In the genomic region with DNA sequence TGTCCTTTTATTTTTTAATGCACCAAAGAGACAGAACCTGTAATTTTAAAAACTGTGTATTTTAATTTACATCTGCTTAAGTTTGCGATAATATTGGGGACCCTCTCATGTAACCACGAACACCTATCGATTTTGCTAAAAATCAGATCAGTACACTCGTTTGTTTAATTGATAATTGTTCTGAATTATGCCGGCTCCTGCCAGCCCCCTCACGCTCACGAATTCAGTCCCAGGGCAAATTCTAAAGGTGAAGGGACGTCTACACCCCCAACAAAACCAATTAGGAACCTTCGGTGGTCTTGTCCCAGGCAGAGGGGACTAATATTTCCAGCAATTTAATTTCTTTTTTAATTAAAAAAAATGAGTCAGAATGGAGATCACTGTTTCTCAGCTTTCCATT, we compare ENCODE assay signal across 12 cellular contexts. TPM values are rescaled to one million over a fixed set of nuclear protein-coding genes. Genes with fewer than 3 reads are reported as not detected.
DNase-seq lines count a peak whose midpoint lies in the region; ATAC-seq and TF ChIP-seq lines count a peak whose summit lies in the region.
"Had no signal": no experiment of that assay in that cellular context is flagged by ENCODE, and none has a peak within 500 bp of the region (broad histone marks: within the 10 kb centered on the region; RNA-seq: fewer than 3 reads in every experiment).

No MANE protein-coding gene starts in this region.

- DNase-seq in AG09309 (ENCODE audit: low read depth) = no peak
- no peak for DNase-seq in NT2/D1 (ENCODE audit: low read depth, low spot score)
- DNase-seq in left colon = no peak
- no peak for DNase-seq in NCI-H1417 (lab: John Stamatoyannopoulos, UW)
- DNase-seq: activated CD4-positive, CD25-positive, alpha-beta regulatory T cell; central memory CD4-positive, alpha-beta T cell; DMS153; NCI-H510A had no signal

- H3K4me3 ChIP-seq in AG09309 (ENCODE audit: control insufficient read depth, low read depth, low read length) = peak overlapping the region; percentile 73
- H3K4me3 ChIP-seq in NT2/D1 (ENCODE audit: insufficient read length, low read depth) = peak overlapping the region; percentile 64
- peak overlapping the region; percentile 52 for H3K4me3 ChIP-seq in ectodermal cell (ENCODE audit: insufficient read depth, low read depth, low read length)
- peak overlapping the region; percentile 46 to 74 for H3K4me3 ChIP-seq in muscle layer of duodenum (ENCODE audit: low read depth in 1 of 2, low read length in 2 of 2)

- peak overlapping the region; percentile 81 for H3K9ac ChIP-seq in NT2/D1 (ENCODE audit: insufficient read length, low read depth)

- WGBS in ectodermal cell, 2 experiments = 0 to 2% methylated on average over 5 to 9 of the region's 9 CpGs

- intact Hi-C loops in left colon (cut with DNase I, micrococcal nuclease) = loop anchor here (5.0 to 10.0 kb wide), 2 partner anchors 345 to 538 kb away; a partner anchor contains a TSS

- H3K27ac ChIP-seq in ectodermal cell (ENCODE audit: insufficient read depth, low read depth, low read length, poor library complexity, severe bottlenecking) (peak overlapping the region; percentile 81), muscle layer of duodenum (ENCODE audit: low read length) (no peak overlapping the region)

- TF ChIP-seq CTCF in AG09309 (IDR thresholded peaks at IDR 0.05; ENCODE audit: control insufficient read depth, insufficient read depth, low read depth, low read length, missing control alignments) = no peak

- ATAC-seq in GM19023 (IDR thresholded peaks at IDR 0.05; ENCODE audit: unreplicated experiment) = no peak
- no peak for ATAC-seq in left colon
- ATAC-seq in GM21390 (IDR thresholded peaks at IDR 0.05; ENCODE audit: unreplicated experiment) = no peak

- H3K27me3 ChIP-seq in NT2/D1 (ENCODE audit: insufficient read depth, insufficient read length) (no peaks in the 10 kb centered on the region), ectodermal cell (ENCODE audit: control insufficient read depth, insufficient read depth, low read length, poor library complexity, severe bottlenecking) (peaks cover 28% of the 10 kb centered on the region), muscle layer of duodenum (ENCODE audit: low read depth, low read length) (peaks cover 1% of the 10 kb centered on the region)

- no peaks in the 10 kb centered on the region for H3K9me3 ChIP-seq in NT2/D1 (ENCODE audit: insufficient read depth, low read length)
- no peaks in the 10 kb centered on the region for H3K9me3 ChIP-seq in ectodermal cell (ENCODE audit: control insufficient read depth, low read length)
- no peaks in the 10 kb centered on the region for H3K9me3 ChIP-seq in muscle layer of duodenum (ENCODE audit: control insufficient read depth in 1 of 2, low read length in 2 of 2)

- H3K36me3 ChIP-seq in NT2/D1 (ENCODE audit: insufficient read depth, insufficient read length, low read length) = peaks cover 21% of the 10 kb centered on the region
- peaks cover 12% of the 10 kb centered on the region for H3K36me3 ChIP-seq in ectodermal cell (ENCODE audit: control insufficient read depth, insufficient read depth, low read length)
- no peaks in the 10 kb centered on the region for H3K36me3 ChIP-seq in muscle layer of duodenum (ENCODE audit: control insufficient read depth in 1 of 2, insufficient read depth in 2 of 2, low read length in 2 of 2)

- H3K4me1 ChIP-seq in NT2/D1 (ENCODE audit: insufficient read depth, insufficient read length) = peaks cover 8% of the 10 kb centered on the region
- H3K4me1 ChIP-seq in ectodermal cell (ENCODE audit: control insufficient read depth, insufficient read depth, low read length) = peaks cover 28% of the 10 kb centered on the region
- peaks cover 4 to 70% of the 10 kb centered on the region in 2 donors for H3K4me1 ChIP-seq in muscle layer of duodenum (ENCODE audit: control insufficient read depth in 1 of 2, insufficient read depth in 2 of 2, low read length in 2 of 2)

RNA-seq across cellular contexts. Expression of a gene that starts 1.1 kb away (rescaled TPM):
- 197 TPM for polyA plus RNA-seq in ectodermal cell (2013, experiment 1 of 4)
- 199 TPM for polyA plus RNA-seq in ectodermal cell (2013, experiment 2 of 4)
- 138 TPM for polyA plus RNA-seq in ectodermal cell (2013, experiment 3 of 4)
- 152 TPM for polyA plus RNA-seq in ectodermal cell (2013, experiment 4 of 4)
- 10 to 100 TPM; 56.5 to 83.5 TPM for total RNA-seq in left colon

RNA-seq across cellular contexts. Expression of a gene that starts 35.3 kb away (rescaled TPM):
- 24.9 TPM for polyA plus RNA-seq in ectodermal cell (2013, experiment 1 of 4)
- polyA plus RNA-seq in ectodermal cell (2013, experiment 2 of 4) = 28.3 TPM
- 19.9 TPM for polyA plus RNA-seq in ectodermal cell (2013, experiment 3 of 4)
- 21.5 TPM for polyA plus RNA-seq in ectodermal cell (2013, experiment 4 of 4)
- 10 to 100 TPM; 21.2 to 21.7 TPM for total RNA-seq in left colon
